In genomic region chr21:43899307-43900077, GRCh38 we compare ENCODE assay signal across 10 cellular contexts.
"Had no signal": no experiment of that assay in that cellular context is flagged by ENCODE, and none has a peak within 500 bp of the region (broad histone marks: within the 10 kb centered on the region; RNA-seq: fewer than 3 reads in every experiment).

No MANE protein-coding gene starts in this region.

- H3K4me3 Mint-ChIP-seq: effector memory CD8-positive, alpha-beta T cell; nephron; stimulated activated naive CD8-positive, alpha-beta T cell treated with anti-CD3 and anti-CD28 coated beads, Interleukin-15, Interleukin-2, amounts not matched to agents 100 ng/mL and 50 ng/mL, for 24 hours; T-helper 1 cell treated with Interleukin-12 subunit alpha and Interleukin-12 subunit beta and Interleukin-4 antibody, amounts not matched to agents 30 μg/mL and 1 μg/mL, for 36 hours had no signal

- H3K4me3 ChIP-seq: transverse colon, vagina had no signal

- DNase-seq: activated CD4-positive, alpha-beta T cell treated with anti-CD3 and anti-CD28 coated beads, Interleukin-2, amount 50 U/mL, for 4 hours; activated naive CD4-positive, alpha-beta T cell treated with anti-CD3 and anti-CD28 coated beads, Interleukin-2, amount 50 U/mL, for 16 hours; effector memory CD8-positive, alpha-beta T cell; occipital lobe; transverse colon; WERI-Rb-1 had no signal

- H3K27ac Mint-ChIP-seq: nephron; stimulated activated naive CD8-positive, alpha-beta T cell treated with anti-CD3 and anti-CD28 coated beads, Interleukin-15, Interleukin-2, amounts not matched to agents 100 ng/mL and 50 ng/mL, for 24 hours; T-helper 1 cell treated with Interleukin-12 subunit alpha and Interleukin-12 subunit beta and Interleukin-4 antibody, amounts not matched to agents 30 μg/mL and 1 μg/mL, for 36 hours had no signal

- H3K27me3 Mint-ChIP-seq: effector memory CD8-positive, alpha-beta T cell; stimulated activated naive CD8-positive, alpha-beta T cell treated with anti-CD3 and anti-CD28 coated beads, Interleukin-15, Interleukin-2, amounts not matched to agents 100 ng/mL and 50 ng/mL, for 24 hours had no signal

- H3K9me3 ChIP-seq: transverse colon, vagina had no signal

- H3K36me3 ChIP-seq: transverse colon, vagina had no signal

- H3K27ac ChIP-seq: transverse colon, vagina, WERI-Rb-1 had no signal

- H3K9me3 Mint-ChIP-seq: effector memory CD8-positive, alpha-beta T cell; stimulated activated naive CD8-positive, alpha-beta T cell treated with anti-CD3 and anti-CD28 coated beads, Interleukin-15, Interleukin-2, amounts not matched to agents 100 ng/mL and 50 ng/mL, for 24 hours; T-helper 1 cell treated with Interleukin-12 subunit alpha and Interleukin-12 subunit beta and Interleukin-4 antibody, amounts not matched to agents 30 μg/mL and 1 μg/mL, for 36 hours had no signal

- H3K27me3 ChIP-seq: transverse colon, vagina had no signal

- ATAC-seq: effector memory CD8-positive, alpha-beta T cell had no signal
